2 cellular contexts compared by ENCODE assay signal in genomic region chr19:49954092-49954825, GRCh38.
TF ChIP-seq lines count a peak whose summit lies in the region.

No MANE protein-coding gene starts in this region.

TF ChIP-seq in HepG2, 621 proteins besides CTCF, POLR2A, EP300 and RAD21 (continues in another document):
- no peak for TF ChIP-seq SAFB2 (CRISPR knock-in tag; IDR thresholded peaks at IDR 0.05; ENCODE audit: borderline replicate concordance, low read depth)
- peak; percentile 66; the same call in 1 of the 2 replicates for TF ChIP-seq SNAPC4 (CRISPR knock-in tag; IDR thresholded peaks at IDR 0.05)
- no peak for TF ChIP-seq ZNF10 (CRISPR knock-in tag; IDR thresholded peaks at IDR 0.05; ENCODE audit: borderline replicate concordance, low read depth)
- TF ChIP-seq ARNT2 (CRISPR knock-in tag; IDR thresholded peaks at IDR 0.05; ENCODE audit: low read depth), result no peak
- peak; percentile 90 for TF ChIP-seq CEBPB (IDR thresholded peaks at IDR 0.05; ENCODE audit: borderline replicate concordance, low read depth, low read length)
- no peak for TF ChIP-seq ZBTB10 (CRISPR knock-in tag; IDR thresholded peaks at IDR 0.05; ENCODE audit: borderline replicate concordance)
- TF ChIP-seq KDM2A (CRISPR knock-in tag; IDR thresholded peaks at IDR 0.05; ENCODE audit: borderline replicate concordance, low read depth), result no peak
- peak in 1 of 2 experiments; percentile 87; a peak in 2 of 4 replicates for TF ChIP-seq ATF4 (CRISPR knock-in tag; IDR thresholded peaks at IDR 0.05)
- TF ChIP-seq FOSL1 (CRISPR knock-in tag; IDR thresholded peaks at IDR 0.05; ENCODE audit: borderline replicate concordance), result no peak
- TF ChIP-seq ZBTB49 (CRISPR knock-in tag; IDR thresholded peaks at IDR 0.05; ENCODE audit: borderline replicate concordance), result no peak
- no peak for TF ChIP-seq HMG20B (CRISPR knock-in tag; conservative IDR thresholded peaks at IDR 0.05)
- TF ChIP-seq ZNF33B (CRISPR knock-in tag; IDR thresholded peaks at IDR 0.05), result no peak
- 0 out of 2 replicates have a peak, but pooled peaks have one; percentile 18 for TF ChIP-seq SAP130 (CRISPR knock-in tag; IDR thresholded peaks at IDR 0.05; ENCODE audit: low read depth)
- no peak for TF ChIP-seq FOXJ3 (CRISPR knock-in tag; IDR thresholded peaks at IDR 0.05; ENCODE audit: borderline replicate concordance)
- TF ChIP-seq EED (CRISPR knock-in tag; IDR thresholded peaks at IDR 0.05), result no peak

TF ChIP-seq in HEK293T, 16 proteins besides CTCF, POLR2A, EP300 and RAD21:
- TF ChIP-seq ZNF384 (IDR thresholded peaks at IDR 0.05), result no peak
- TF ChIP-seq TARDBP (IDR thresholded peaks at IDR 0.05), result no peak
- TF ChIP-seq L3MBTL2 (conservative IDR thresholded peaks at IDR 0.05), result no peak
- no peak for TF ChIP-seq FOXA1 (IDR thresholded peaks at IDR 0.05)
- TF ChIP-seq SP1 (IDR thresholded peaks at IDR 0.05), result no peak
- no peak for TF ChIP-seq BHLHE40 (IDR thresholded peaks at IDR 0.05; ENCODE audit: borderline replicate concordance)
- TF ChIP-seq PKNOX1 (IDR thresholded peaks at IDR 0.05), result no peak
- no peak for TF ChIP-seq SUZ12 (IDR thresholded peaks at IDR 0.05)
- TF ChIP-seq ELF4 (IDR thresholded peaks at IDR 0.05), result no peak
TF ChIP-seq in HEK293T: peak in this region for 0.
